Comparison of ENCODE assay signal across 25 cellular contexts in the genomic region with DNA sequence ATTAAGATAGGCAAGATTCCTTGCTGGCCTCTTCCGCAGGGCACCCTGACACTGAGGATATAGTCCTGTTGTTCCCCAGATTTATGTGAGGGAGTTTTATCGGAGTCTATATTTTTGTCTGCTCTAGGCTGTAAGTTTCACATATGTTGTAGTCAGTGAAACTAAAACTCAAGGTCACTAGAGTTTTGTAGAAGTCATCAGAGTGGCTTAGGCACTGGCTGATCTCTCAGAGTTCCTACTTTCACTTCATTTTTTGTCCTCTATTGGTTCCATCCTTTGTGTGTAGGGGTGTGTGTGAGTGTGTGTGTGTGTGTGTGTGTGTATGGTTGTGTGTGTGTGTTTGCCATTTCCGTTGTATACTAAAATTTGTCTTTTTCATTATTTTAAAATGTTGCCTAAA.
"Had no signal": no experiment of that assay in that cellular context is flagged by ENCODE, and none has a peak within 500 bp of the region (broad histone marks: within the 10 kb centered on the region; RNA-seq: fewer than 3 reads in every experiment).

No MANE protein-coding gene starts in this region.

- H2AFZ ChIP-seq: PC-9 had no signal

- H3K9me3 Mint-ChIP-seq: IgD-negative memory B cell; T-helper 1 cell treated with Interleukin-12 subunit alpha and Interleukin-12 subunit beta and Interleukin-4 antibody, amounts not matched to agents 30 μg/mL and 1 μg/mL, for 36 hours had no signal

- H3K4me1 Mint-ChIP-seq: IgD-negative memory B cell, T-cell had no signal

- H3K9me3 ChIP-seq: Peyer's patch, SJCRH30 had no signal

- H3K4me1 ChIP-seq: Peyer's patch, SJCRH30 had no signal

- ATAC-seq: K562, Right ventricle myocardium inferior, T-cell had no signal

- H3K36me3 Mint-ChIP-seq: IgD-negative memory B cell, T-cell had no signal

- H3K9ac ChIP-seq: KMS-11 had no signal

- H3K27ac Mint-ChIP-seq: IgD-negative memory B cell; T-cell; T-helper 1 cell treated with Interleukin-12 subunit alpha and Interleukin-12 subunit beta and Interleukin-4 antibody, amounts not matched to agents 30 μg/mL and 1 μg/mL, for 36 hours had no signal

- H3K4me3 Mint-ChIP-seq: IgD-negative memory B cell; T-cell; T-helper 1 cell treated with Interleukin-12 subunit alpha and Interleukin-12 subunit beta and Interleukin-4 antibody, amounts not matched to agents 30 μg/mL and 1 μg/mL, for 36 hours had no signal

- H3K4me3 ChIP-seq: K562, PC-9, Peyer's patch, SJCRH30 had no signal

- H3K4me2 ChIP-seq: KMS-11, PC-9 had no signal

- H3K27me3 ChIP-seq: Peyer's patch, SJCRH30 had no signal

- H3K36me3 ChIP-seq: Peyer's patch, SJCRH30 had no signal

- H3K27me3 Mint-ChIP-seq: IgD-negative memory B cell, T-cell had no signal

- H3K27ac ChIP-seq: HL-60, KMS-11, PC-9, Peyer's patch, SJCRH30 had no signal

- DNase-seq: Kasumi-1, NCI-H1092, NCI-H1105 treated with DMSO at 0.1 percent for 48 hours, NCI-H1417 treated with DMSO at 0.1 percent for 48 hours, NCI-H146, NCI-H1694 treated with DMSO at 0.1 percent for 48 hours, NCI-H1930, NCI-H2081, NCI-H2107, NCI-H2227 treated with DMSO at 0.1 percent for 48 hours, NCI-H524, NCI-H526 treated with DMSO at 0.1 percent for 48 hours, NCI-H748 treated with DMSO at 0.1 percent for 48 hours, PC-9, Peyer's patch, SHP77 treated with DMSO at 0.1 percent for 48 hours, SJCRH30, SW 1271, T-cell had no signal
